ENCODE assay signal across 19 cellular contexts in genomic region chr17:63437287-63438091, GRCh38. TPM values are rescaled to one million over a fixed set of nuclear protein-coding genes. Genes with fewer than 3 reads are reported as not detected.
DNase-seq lines count a peak whose midpoint lies in the region; ATAC-seq and TF ChIP-seq lines count a peak whose summit lies in the region.
"Had no signal": no experiment of that assay in that cellular context is flagged by ENCODE, and none has a peak within 500 bp of the region (broad histone marks: within the 10 kb centered on the region; RNA-seq: fewer than 3 reads in every experiment).

No MANE protein-coding gene starts in this region.

- H3K23ac ChIP-seq in mesenchymal stem cell (ENCODE audit: low read length in 2 of 2), result no peak overlapping the region

- no peak overlapping the region for H2AK5ac ChIP-seq in mesenchymal stem cell (ENCODE audit: low read length, severe bottlenecking)

- 46 to 50% methylated on average over 2 to 30 of the region's 55 CpGs for WGBS in body of pancreas, 2 donors
- WGBS in mesenchymal stem cell, result 92% methylated on average over 50 of the region's 55 CpGs

- H3K4ac ChIP-seq in mesenchymal stem cell (ENCODE audit: low read depth in 1 of 2, low read length in 2 of 2), result no peak overlapping the region

- H2BK120ac ChIP-seq in mesenchymal stem cell (ENCODE audit: low read depth, low read length), result no peak overlapping the region

- no peaks in the 10 kb centered on the region for H3K27me3 Mint-ChIP-seq in CD8-positive, alpha-beta memory T cell
- H3K27me3 Mint-ChIP-seq in Calu3 (ENCODE audit: unreplicated experiment), result no peaks in the 10 kb centered on the region
- peaks cover 2% of the 10 kb centered on the region for H3K27me3 Mint-ChIP-seq in activated T-helper 1 cell treated with anti-CD3 and anti-CD28 coated beads, Interleukin-12 subunit alpha, Interleukin-12 subunit beta, Interleukin-2, Interleukin-4 antibody, amounts not matched to agents 30 ng/mL and 10 ng/mL and 1 ng/mL, durations not matched to agents 14 hours and 24 hours and 36 hours (ENCODE audit: insufficient read depth)
- H3K27me3 Mint-ChIP-seq: brain had no signal

- H3K36me3 Mint-ChIP-seq in CD8-positive, alpha-beta memory T cell, result peaks cover 5 to 44% (median 9%) of the 10 kb centered on the region in 3 donors
- H3K36me3 Mint-ChIP-seq in Calu3 (ENCODE audit: insufficient read depth, unreplicated experiment), result peaks cover 8% of the 10 kb centered on the region
- H3K36me3 Mint-ChIP-seq in activated T-helper 1 cell treated with anti-CD3 and anti-CD28 coated beads, Interleukin-12 subunit alpha, Interleukin-12 subunit beta, Interleukin-2, Interleukin-4 antibody, amounts not matched to agents 30 ng/mL and 10 ng/mL and 1 ng/mL, durations not matched to agents 14 hours and 24 hours and 36 hours (ENCODE audit: low read depth), result peaks cover 5% of the 10 kb centered on the region
- H3K36me3 Mint-ChIP-seq: brain had no signal

- H2BK5ac ChIP-seq in mesenchymal stem cell (ENCODE audit: low read depth, low read length, poor library complexity, severe bottlenecking), result no peak overlapping the region

- H3K4me2 ChIP-seq in mesenchymal stem cell (ENCODE audit: low read length, poor library complexity, severe bottlenecking), result no peak overlapping the region

- no peak overlapping the region for H4K8ac ChIP-seq in mesenchymal stem cell (ENCODE audit: low read length)

- peak in 1 of 3 donors; percentile 24 for TF ChIP-seq POLR2A in body of pancreas (IDR thresholded peaks at IDR 0.05)

- H3K18ac ChIP-seq in mesenchymal stem cell (ENCODE audit: low read depth in 1 of 2, low read length in 2 of 2), result no peak overlapping the region

- peak overlapping the region in 6 of 8 donors; percentile 39 to 93 (median 74) for H3K27ac Mint-ChIP-seq in CD8-positive, alpha-beta memory T cell
- no peak overlapping the region for H3K27ac Mint-ChIP-seq in Calu3 (ENCODE audit: unreplicated experiment)
- H3K27ac Mint-ChIP-seq in activated T-helper 1 cell treated with anti-CD3 and anti-CD28 coated beads, Interleukin-12 subunit alpha, Interleukin-12 subunit beta, Interleukin-2, Interleukin-4 antibody, amounts not matched to agents 30 ng/mL and 10 ng/mL and 1 ng/mL, durations not matched to agents 14 hours and 24 hours and 36 hours, result no peak overlapping the region

- intact Hi-C loops in body of pancreas (cut with DNase I) (loop anchor here (5.0 kb wide), 1 partner anchor 40 kb away; the partner anchor contains the start of gene ACE), Calu3 (cut with micrococcal nuclease; ENCODE audit: unreplicated experiment) (no loop called here)
- intact Hi-C loops in activated T-helper 1 cell treated with anti-CD3 and anti-CD28 coated beads, Interleukin-12 subunit alpha, Interleukin-12 subunit beta, Interleukin-2, Interleukin-4 antibody, amounts not matched to agents 30 ng/mL and 10 ng/mL and 1 ng/mL, durations not matched to agents 14 hours and 24 hours and 36 hours (cut with micrococcal nuclease), result no loop called here

- H3K27ac ChIP-seq in CD8-positive, alpha-beta memory T cell (ENCODE audit: low read depth, low read length), result peak overlapping the region; percentile 59
- peak overlapping the region; percentile 53 to 87 (median 73) for H3K27ac ChIP-seq in body of pancreas
- H3K27ac ChIP-seq in mesenchymal stem cell (ENCODE audit: low read length, poor library complexity, severe bottlenecking), result no peak overlapping the region

- H2AFZ ChIP-seq in mesenchymal stem cell (ENCODE audit: low read depth, low read length), result no peak overlapping the region

- H3K4me1 Mint-ChIP-seq in CD8-positive, alpha-beta memory T cell, result peaks cover 44 to 88% (median 51%) of the 10 kb centered on the region in 3 donors
- peaks cover 11% of the 10 kb centered on the region for H3K4me1 Mint-ChIP-seq in Calu3 (ENCODE audit: low read depth, unreplicated experiment)
- peaks cover 51% of the 10 kb centered on the region for H3K4me1 Mint-ChIP-seq in activated T-helper 1 cell treated with anti-CD3 and anti-CD28 coated beads, Interleukin-12 subunit alpha, Interleukin-12 subunit beta, Interleukin-2, Interleukin-4 antibody, amounts not matched to agents 30 ng/mL and 10 ng/mL and 1 ng/mL, durations not matched to agents 14 hours and 24 hours and 36 hours (ENCODE audit: low read depth)

- DNase-seq in AG10803 (ENCODE audit: low read depth), result peak; percentile 47
- no peak for DNase-seq in CD8-positive, alpha-beta memory T cell
- peak; percentile 75 to 85 (median 82) for DNase-seq in body of pancreas
- no peak for DNase-seq in mesenchymal stem cell
- DNase-seq in Calu3, result no peak
- no peak for DNase-seq in activated T-cell treated with anti-CD3 and anti-CD28 coated beads, Interleukin-2, amount 50 U/mL, for 48 hours
- DNase-seq in activated T-helper 1 cell treated with anti-CD3 and anti-CD28 coated beads, Interleukin-12 subunit alpha, Interleukin-12 subunit beta, Interleukin-2, Interleukin-4 antibody, amounts not matched to agents 30 ng/mL and 10 ng/mL and 1 ng/mL, durations not matched to agents 14 hours and 24 hours and 36 hours (ENCODE audit: low spot score), result no peak
- DNase-seq: activated CD4-positive, CD25-positive, alpha-beta regulatory T cell; effector memory CD4-positive, alpha-beta T cell; Karpas-422; NCI-H1105; NCI-H748 treated with DMSO at 0.1 percent for 48 hours; stimulated activated CD4-positive, alpha-beta T cell treated with anti-CD3 and anti-CD28 coated beads, Interleukin-4, amount 100 ng/mL, for 4 hours; SW 1271 had no signal

- no TSS peak for BruUV-seq in Calu3 (replicated peaks; lab: Mats Ljungman, UMichigan)

- H2BK12ac ChIP-seq in mesenchymal stem cell (ENCODE audit: low read length in 2 of 2), result no peak overlapping the region

- peaks cover 20% of the 10 kb centered on the region for H3K79me1 ChIP-seq in mesenchymal stem cell (replicated peaks; ENCODE audit: low read length, poor library complexity, severe bottlenecking)

- no peaks in the 10 kb centered on the region for H3K27me3 ChIP-seq in CD8-positive, alpha-beta memory T cell (ENCODE audit: insufficient read depth, low read length, poor library complexity, severe bottlenecking)
- H3K27me3 ChIP-seq in body of pancreas, result no peaks in the 10 kb centered on the region
- H3K27me3 ChIP-seq in mesenchymal stem cell (ENCODE audit: control insufficient read depth in 1 of 2, insufficient read depth in 1 of 2, low read length in 2 of 2), result no peaks in the 10 kb centered on the region
- H3K27me3 ChIP-seq: tibial nerve had no signal

- H3K4me1 ChIP-seq in CD8-positive, alpha-beta memory T cell (ENCODE audit: insufficient read depth, low read length), result peaks cover 49% of the 10 kb centered on the region
- H3K4me1 ChIP-seq in body of pancreas (peaks cover 82% of the 10 kb centered on the region), mesenchymal stem cell (ENCODE audit: control insufficient read depth, insufficient read depth, low read depth, low read length) (peaks cover 39% of the 10 kb centered on the region)

- H3K9ac ChIP-seq in mesenchymal stem cell (ENCODE audit: low read length), result peak overlapping the region; percentile 85

- no peaks in the 10 kb centered on the region for H3K36me3 ChIP-seq in CD8-positive, alpha-beta memory T cell (ENCODE audit: insufficient read depth, low read length)
- H3K36me3 ChIP-seq in body of pancreas (replicated peaks in 1 of 2; ENCODE audit: insufficient read depth in 1 of 2, low read depth in 2 of 2), result no peaks in the 10 kb centered on the region
- peaks cover 17 to 27% of the 10 kb centered on the region in 2 experiments for H3K36me3 ChIP-seq in mesenchymal stem cell (ENCODE audit: control insufficient read depth in 1 of 2, insufficient read depth in 2 of 2, low read depth in 1 of 2, low read length in 2 of 2)
- H3K36me3 ChIP-seq: tibial nerve had no signal

- ATAC-seq in body of pancreas (peak; percentile 47), HG02885 (IDR thresholded peaks at IDR 0.05; ENCODE audit: poor library complexity, unreplicated experiment) (no peak)
- ATAC-seq: left colon, mucosa of descending colon had no signal

- H3K9me3 Mint-ChIP-seq in CD8-positive, alpha-beta memory T cell, result peaks cover 0 to 2% (median 0%) of the 10 kb centered on the region in 5 donors
- no peaks in the 10 kb centered on the region for H3K9me3 Mint-ChIP-seq in Calu3 (ENCODE audit: low read depth, unreplicated experiment)
- H3K9me3 Mint-ChIP-seq in activated T-helper 1 cell treated with anti-CD3 and anti-CD28 coated beads, Interleukin-12 subunit alpha, Interleukin-12 subunit beta, Interleukin-2, Interleukin-4 antibody, amounts not matched to agents 30 ng/mL and 10 ng/mL and 1 ng/mL, durations not matched to agents 14 hours and 24 hours and 36 hours, result no peaks in the 10 kb centered on the region
- H3K9me3 Mint-ChIP-seq: brain had no signal

- H3K4me3 ChIP-seq in AG10803 (ENCODE audit: low read length) (peak overlapping the region; percentile 34), body of pancreas (no peak overlapping the region), mesenchymal stem cell (ENCODE audit: insufficient read depth in 1 of 2, low read depth in 1 of 2, low read length in 2 of 2) (peak overlapping the region in 1 of 2 experiments; percentile 70)
- no peak overlapping the region for H3K4me3 ChIP-seq in CD8-positive, alpha-beta memory T cell (ENCODE audit: low read length)
- H3K4me3 ChIP-seq: mucosa of descending colon, tibial nerve had no signal

- CTCF ChIA-PET in CD8-positive, alpha-beta memory T cell (lab: Charles Lee), result interaction anchor here (0.7 to 1.6 kb wide), 2 partner anchors 9 to 12 kb away, joined by 3 to 4 read pairs; no protein-coding TSS in a partner anchor
- CTCF ChIA-PET in Calu3 (lab: Charles Lee), result interaction anchor here (2.5 kb wide), 1 partner anchor 41 kb away, joined by 7 read pairs; no protein-coding TSS in a partner anchor

- POLR2A ChIA-PET in CD8-positive, alpha-beta memory T cell (lab: Charles Lee), result no interaction called here

- H4K91ac ChIP-seq in mesenchymal stem cell (ENCODE audit: low read length), result no peak overlapping the region

- no peak overlapping the region for H3K14ac ChIP-seq in mesenchymal stem cell (ENCODE audit: low read length in 2 of 2)

- H2BK15ac ChIP-seq in mesenchymal stem cell (ENCODE audit: low read depth, poor library complexity, severe bottlenecking), result no peak overlapping the region

- no peak for TF ChIP-seq CTCF in AG10803 (conservative IDR thresholded peaks at IDR 0.05; ENCODE audit: low read length)
- no peak for TF ChIP-seq CTCF in body of pancreas (IDR thresholded peaks at IDR 0.05)
- no peak for TF ChIP-seq CTCF in Calu3 (IDR thresholded peaks at IDR 0.05; ENCODE audit: unreplicated experiment)

- H3K4me3 Mint-ChIP-seq in CD8-positive, alpha-beta memory T cell, result peak overlapping the region in 3 of 7 donors; percentile 19 to 59 (median 47)
- H3K4me3 Mint-ChIP-seq in Calu3 (ENCODE audit: low read depth, unreplicated experiment), result no peak overlapping the region
- H3K4me3 Mint-ChIP-seq in activated T-helper 1 cell treated with anti-CD3 and anti-CD28 coated beads, Interleukin-12 subunit alpha, Interleukin-12 subunit beta, Interleukin-2, Interleukin-4 antibody, amounts not matched to agents 30 ng/mL and 10 ng/mL and 1 ng/mL, durations not matched to agents 14 hours and 24 hours and 36 hours, result no peak overlapping the region
- H3K4me3 Mint-ChIP-seq: brain had no signal

- no peaks in the 10 kb centered on the region for H3K9me3 ChIP-seq in CD8-positive, alpha-beta memory T cell (ENCODE audit: low read length)
- H3K9me3 ChIP-seq in body of pancreas (no peaks in the 10 kb centered on the region), mesenchymal stem cell (ENCODE audit: control insufficient read depth, low read length) (no peaks in the 10 kb centered on the region)
- H3K9me3 ChIP-seq: mucosa of descending colon, tibial nerve had no signal

RNA-seq across cellular contexts. Expression of gene CYB561, which starts 8.6 kb away (rescaled TPM):
- 10 to 100 TPM; 14.3 to 16.6 TPM for total RNA-seq in CD8-positive, alpha-beta memory T cell
- 42.7 TPM for polyA plus RNA-seq in CD8-positive, alpha-beta memory T cell
- total RNA-seq in body of pancreas (100 to 1,000 TPM in 1 of 2 donors, 10 to 100 TPM in 1; 61.5 to 137 TPM), Calu3 (2022) (50.3 and 52.1 TPM in 2 replicates)
- 14.4 TPM for polyA plus RNA-seq in mesenchymal stem cell (2013, experiment 1 of 2)
- polyA plus RNA-seq in mesenchymal stem cell (2013, experiment 2 of 2), result 15.1 TPM
- total RNA-seq in activated T-helper 1 cell treated with anti-CD3 and anti-CD28 coated beads, Interleukin-12 subunit alpha, Interleukin-12 subunit beta, Interleukin-2, Interleukin-4 antibody, amounts not matched to agents 30 ng/mL and 10 ng/mL and 1 ng/mL, durations not matched to agents 14 hours and 24 hours and 36 hours, result 1.9 and 2.9 TPM in 2 replicates

RNA-seq across cellular contexts. Expression of gene ACE, which starts 39.4 kb away (rescaled TPM):
- 1 to 10 TPM; 4.6 to 4.7 TPM for total RNA-seq in CD8-positive, alpha-beta memory T cell
- 5.5 TPM for polyA plus RNA-seq in CD8-positive, alpha-beta memory T cell
- total RNA-seq in body of pancreas (1 to 10 TPM; 5.3 to 6.2 TPM), Calu3 (2022) (5.9 and 7.1 TPM in 2 replicates)
- 1.8 TPM for polyA plus RNA-seq in mesenchymal stem cell (2013, experiment 1 of 2)
- polyA plus RNA-seq in mesenchymal stem cell (2013, experiment 2 of 2), result 1.8 TPM
- total RNA-seq in activated T-helper 1 cell treated with anti-CD3 and anti-CD28 coated beads, Interleukin-12 subunit alpha, Interleukin-12 subunit beta, Interleukin-2, Interleukin-4 antibody, amounts not matched to agents 30 ng/mL and 10 ng/mL and 1 ng/mL, durations not matched to agents 14 hours and 24 hours and 36 hours, result 0.36 and 0.59 TPM in 2 replicates

Comparison
In these comparisons a context has a peak if more than half of its experiments do, and no peak if none do; other contexts are left out.
1. DNase-seq: peak in AG10803 (single experiment) and body of pancreas (4 of 4); none in CD8-positive, alpha-beta memory T cell (0 of 5), mesenchymal stem cell (single experiment), Calu3 (single experiment), activated T-cell treated with anti-CD3 and anti-CD28 coated beads, Interleukin-2, amount 50 U/mL, for 48 hours (0 of 2) and activated T-helper 1 cell treated with anti-CD3 and anti-CD28 coated beads, Interleukin-12 subunit alpha, Interleukin-12 subunit beta, Interleukin-2, Interleukin-4 antibody, amounts not matched to agents 30 ng/mL and 10 ng/mL and 1 ng/mL, durations not matched to agents 14 hours and 24 hours and 36 hours (single experiment).
2. H3K27ac Mint-ChIP-seq: peak in CD8-positive, alpha-beta memory T cell (6 of 8); none in Calu3 (single experiment) and activated T-helper 1 cell treated with anti-CD3 and anti-CD28 coated beads, Interleukin-12 subunit alpha, Interleukin-12 subunit beta, Interleukin-2, Interleukin-4 antibody, amounts not matched to agents 30 ng/mL and 10 ng/mL and 1 ng/mL, durations not matched to agents 14 hours and 24 hours and 36 hours (single experiment).